ENCODE assay signal across 9 cellular contexts in genomic region chr12:15584366-15585041, GRCh38.
DNase-seq lines count a peak whose midpoint lies in the region; ATAC-seq, FAIRE-seq and TF ChIP-seq lines count a peak whose summit lies in the region.
"Had no signal": no experiment of that assay in that cellular context is flagged by ENCODE, and none has a peak within 500 bp of the region (broad histone marks: within the 10 kb centered on the region; RNA-seq: fewer than 3 reads in every experiment).

No MANE protein-coding gene starts in this region.

- H3K4me1 Mint-ChIP-seq in nephron progenitor cell, result peaks cover 28% of the 10 kb centered on the region

- no peaks in the 10 kb centered on the region for H3K27me3 Mint-ChIP-seq in nephron progenitor cell (ENCODE audit: low read depth, poor library complexity)

- no peak overlapping the region for H3K27ac Mint-ChIP-seq in nephron progenitor cell

- peaks cover 17% of the 10 kb centered on the region for H3K9me3 Mint-ChIP-seq in nephron progenitor cell

- H3K27ac ChIP-seq in 22Rv1 (no peak overlapping the region), HL-60 (replicated peaks) (no peak overlapping the region)
- H3K27ac ChIP-seq: epithelial cell of prostate had no signal

- ATAC-seq in GM18909 (IDR thresholded peaks at IDR 0.05; ENCODE audit: poor library complexity, unreplicated experiment), result no peak

- no peak overlapping the region for H3K4me3 ChIP-seq in HL-60 (replicated peaks; ENCODE audit: insufficient read depth, low read length)

- peaks cover 14% of the 10 kb centered on the region for H3K36me3 Mint-ChIP-seq in nephron progenitor cell (ENCODE audit: low read depth)

- H3K27me3 ChIP-seq in HL-60 (ENCODE audit: insufficient read depth, poor library complexity, severe bottlenecking), result peaks cover 5% of the 10 kb centered on the region

- FAIRE-seq in endometrium (lab: Jason Lieb, UNC), result peak; percentile 57

- TF ChIP-seq CTCF in 22Rv1 (IDR thresholded peaks at IDR 0.05), result peak; percentile 94
- TF ChIP-seq CTCF in HL-60 (IDR thresholded peaks at IDR 0.05; ENCODE audit: insufficient read depth, low read length), result peak; percentile 55
- TF ChIP-seq CTCF in nephron progenitor cell (IDR thresholded peaks at IDR 0.05), result peak; percentile 65

- DNase-seq in Daoy (ENCODE audit: low read depth) (peak; percentile 49), HL-60 (ENCODE audit: low read depth in 1 of 2, low spot score in 1 of 2) (peak in 1 of 2 experiments; percentile 31), RPMI7951 (ENCODE audit: low read depth) (peak; percentile 52), nephron progenitor cell (no peak), NCI-H187 treated with DMSO at 0.1 percent for 48 hours (lab: John Stamatoyannopoulos, UW) (no peak)

- H3K4me3 Mint-ChIP-seq in nephron progenitor cell, result no peak overlapping the region

Comparison
In these comparisons a context has a peak if more than half of its experiments do, and no peak if none do; other contexts are left out.
1. DNase-seq: peak in Daoy (single experiment) and RPMI7951 (single experiment); none in nephron progenitor cell (single experiment) and NCI-H187 treated with DMSO at 0.1 percent for 48 hours (single experiment).
2. Peak in every context shown above with its lines, with median percentiles within 50 percentile points of each other: CTCF ChIP-seq.